14 cellular contexts compared by ENCODE assay signal in genomic region chrX:69268637-69269036, GRCh38.
"Had no signal": no experiment of that assay in that cellular context is flagged by ENCODE, and none has a peak within 500 bp of the region (broad histone marks: within the 10 kb centered on the region; RNA-seq: fewer than 3 reads in every experiment).

No MANE protein-coding gene starts in this region.

- ATAC-seq: activated CD4-positive, CD25-positive, alpha-beta regulatory T cell treated with anti-CD3 and anti-CD28 coated beads, Interleukin-2, amount 50 U/mL, for 24 hours; activated naive CD8-positive, alpha-beta T cell treated with anti-CD3 and anti-CD28 coated beads, Interleukin-2, amount 50 U/mL, for 24 hours; activated T-helper 17 cell treated with anti-CD3 and anti-CD28 coated beads, Interleukin-2, amount 50 U/mL, for 72 hours; gastrocnemius medialis; heart left ventricle; stimulated activated memory B cell treated with anti-CD40 and anti-IgM and Interleukin-4, amounts not matched to agents 10 μg/mL and 1 μg/mL and 100 μg/mL, for 72 hours had no signal

- H2AFZ ChIP-seq: neural progenitor cell had no signal

- H3K27ac ChIP-seq: ascending aorta, gastrocnemius medialis, heart left ventricle, neural progenitor cell, ovary, thyroid gland had no signal

- H3K36me3 ChIP-seq: ascending aorta, gastrocnemius medialis, heart left ventricle, neural progenitor cell, ovary, thyroid gland had no signal

- H3K36me3 Mint-ChIP-seq: neural progenitor cell; stimulated activated memory B cell treated with anti-CD40 and anti-IgM and Interleukin-4, amounts not matched to agents 10 μg/mL and 1 μg/mL and 100 μg/mL, for 72 hours had no signal

- H3K27me3 ChIP-seq: ascending aorta, gastrocnemius medialis, ovary, thyroid gland had no signal

- H3K9me3 Mint-ChIP-seq: activated naive CD8-positive, alpha-beta T cell treated with anti-CD3 and anti-CD28 coated beads, Interleukin-2, amount 50 U/mL, for 24 hours; activated T-helper 17 cell treated with anti-CD3 and anti-CD28 coated beads, Interleukin-2, amount 50 U/mL, for 72 hours; stimulated activated memory B cell treated with anti-CD40 and anti-IgM and Interleukin-4, amounts not matched to agents 10 μg/mL and 1 μg/mL and 100 μg/mL, for 72 hours had no signal

- H3K9ac ChIP-seq: neural progenitor cell had no signal

- DNase-seq: activated naive CD4-positive, alpha-beta T cell treated with Interleukin-2 at 50 U/mL for 16 hours; activated naive CD8-positive, alpha-beta T cell treated with anti-CD3 and anti-CD28 coated beads, Interleukin-2, amount 50 U/mL, for 24 hours; endodermal cell; gastrocnemius medialis; heart left ventricle; midbrain; ovary; thyroid gland had no signal

- H3K4me3 ChIP-seq: ascending aorta, gastrocnemius medialis, heart left ventricle, lung, neural progenitor cell, ovary, thyroid gland had no signal

- H3K4me1 Mint-ChIP-seq: activated naive CD8-positive, alpha-beta T cell treated with anti-CD3 and anti-CD28 coated beads, Interleukin-2, amount 50 U/mL, for 24 hours; activated T-helper 17 cell treated with anti-CD3 and anti-CD28 coated beads, Interleukin-2, amount 50 U/mL, for 72 hours; endodermal cell had no signal

- H3K4me3 Mint-ChIP-seq: activated naive CD8-positive, alpha-beta T cell treated with anti-CD3 and anti-CD28 coated beads, Interleukin-2, amount 50 U/mL, for 24 hours; activated T-helper 17 cell treated with anti-CD3 and anti-CD28 coated beads, Interleukin-2, amount 50 U/mL, for 72 hours; endodermal cell; neural progenitor cell; stimulated activated memory B cell treated with anti-CD40 and anti-IgM and Interleukin-4, amounts not matched to agents 10 μg/mL and 1 μg/mL and 100 μg/mL, for 72 hours had no signal

- H3K27me3 Mint-ChIP-seq: activated naive CD8-positive, alpha-beta T cell treated with anti-CD3 and anti-CD28 coated beads, Interleukin-2, amount 50 U/mL, for 24 hours had no signal

- H3K9me3 ChIP-seq: ascending aorta, gastrocnemius medialis, heart left ventricle, ovary, thyroid gland had no signal

- H3K4me2 ChIP-seq: neural progenitor cell had no signal

- H3K4me1 ChIP-seq: ascending aorta, gastrocnemius medialis, heart left ventricle, thyroid gland had no signal

- H3K27ac Mint-ChIP-seq: activated naive CD8-positive, alpha-beta T cell treated with anti-CD3 and anti-CD28 coated beads, Interleukin-2, amount 50 U/mL, for 24 hours; activated T-helper 17 cell treated with anti-CD3 and anti-CD28 coated beads, Interleukin-2, amount 50 U/mL, for 72 hours; endodermal cell; neural progenitor cell; stimulated activated memory B cell treated with anti-CD40 and anti-IgM and Interleukin-4, amounts not matched to agents 10 μg/mL and 1 μg/mL and 100 μg/mL, for 72 hours had no signal
